In genomic region chr6:15557174-15557573, GRCh38 we compare ENCODE assay signal across 10 cellular contexts.
"Had no signal": no experiment of that assay in that cellular context is flagged by ENCODE, and none has a peak within 500 bp of the region (broad histone marks: within the 10 kb centered on the region; RNA-seq: fewer than 3 reads in every experiment).

No MANE protein-coding gene starts in this region.

- H3K9me3 Mint-ChIP-seq: HFFc6, IgD-negative memory B cell had no signal

- H3K27ac Mint-ChIP-seq: HFFc6 had no signal

- H3K4me3 Mint-ChIP-seq: HFFc6, IgD-negative memory B cell had no signal

- H3K4me3 ChIP-seq: GM23248, HAP-1 had no signal

- H3K36me3 ChIP-seq: HAP-1 had no signal

- DNase-seq: GM23248, GOT3, H7, HFFc6, KG1 had no signal

- H3K27me3 Mint-ChIP-seq: IgD-negative memory B cell had no signal

- H3K9me3 ChIP-seq: HAP-1 had no signal

- ATAC-seq: HCT116, HepG2 had no signal

- H3K9ac ChIP-seq: GM23248 had no signal

- H3K27ac ChIP-seq: GM23248, HL-60 had no signal
